Comparison of ENCODE assay signal across 14 cellular contexts in the genomic region with DNA sequence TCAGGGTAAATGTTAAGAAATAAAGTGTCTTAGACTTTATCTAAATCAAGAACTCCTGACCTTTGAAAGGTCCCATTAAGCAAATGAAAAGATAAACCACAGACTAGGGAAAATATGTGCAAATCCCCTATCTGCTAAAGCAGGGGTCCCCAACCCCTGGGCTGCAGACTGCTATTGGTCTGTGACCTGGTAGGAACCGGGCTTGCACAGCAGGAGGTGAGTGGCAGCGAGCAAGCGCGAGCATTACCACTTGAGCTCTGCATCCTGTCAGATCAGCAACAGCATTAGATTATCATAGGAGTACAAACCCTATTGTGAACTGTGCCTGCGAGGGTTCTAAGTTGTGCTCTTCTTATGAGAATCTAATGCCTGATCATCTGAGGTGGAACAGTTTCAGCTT.
"Had no signal": no experiment of that assay in that cellular context is flagged by ENCODE, and none has a peak within 500 bp of the region (broad histone marks: within the 10 kb centered on the region; RNA-seq: fewer than 3 reads in every experiment).

No MANE protein-coding gene starts in this region.

- H3K9me3 ChIP-seq: right lobe of liver, tibial artery had no signal

- ATAC-seq: left cardiac atrium; right lobe of liver; stimulated activated memory B cell treated with anti-CD40 and anti-IgM and Interleukin-4, amounts not matched to agents 10 μg/mL and 1 μg/mL and 100 μg/mL, for 72 hours had no signal

- H3K36me3 ChIP-seq: right lobe of liver had no signal

- H3K4me1 ChIP-seq: tibial artery had no signal

- H3K27ac ChIP-seq: right lobe of liver, tibial artery had no signal

- H3K27me3 Mint-ChIP-seq: activated CD4-positive, alpha-beta memory T cell treated with anti-CD3 and anti-CD28 coated beads for 36 hours; naive B cell; stimulated activated memory B cell treated with anti-CD40 and anti-IgM and Interleukin-4, amounts not matched to agents 10 μg/mL and 1 μg/mL and 100 μg/mL, for 72 hours had no signal

- H3K9me3 Mint-ChIP-seq: activated CD4-positive, alpha-beta memory T cell treated with anti-CD3 and anti-CD28 coated beads for 36 hours; naive B cell; stimulated activated memory B cell treated with anti-CD40 and anti-IgM and Interleukin-4, amounts not matched to agents 10 μg/mL and 1 μg/mL and 100 μg/mL, for 72 hours had no signal

- H3K4me1 Mint-ChIP-seq: immature natural killer cell; naive B cell; stimulated activated memory B cell treated with anti-CD40 and anti-IgM and Interleukin-4, amounts not matched to agents 10 μg/mL and 1 μg/mL and 100 μg/mL, for 72 hours had no signal

- H3K27ac Mint-ChIP-seq: activated CD4-positive, alpha-beta memory T cell treated with anti-CD3 and anti-CD28 coated beads for 36 hours; immature natural killer cell; naive B cell; stimulated activated memory B cell treated with anti-CD40 and anti-IgM and Interleukin-4, amounts not matched to agents 10 μg/mL and 1 μg/mL and 100 μg/mL, for 72 hours had no signal

- DNase-seq: activated CD4-positive, alpha-beta memory T cell treated with anti-CD3 and anti-CD28 coated beads for 36 hours; activated gamma-delta T cell treated with Interleukin-2 at 50 U/mL for 16 hours; activated T-cell treated with anti-CD3 and anti-CD28 coated beads, Interleukin-2, amount 50 U/mL, for 48 hours; effector CD4-positive, alpha-beta T cell; immature natural killer cell; left cardiac atrium; naive B cell; posterior cingulate gyrus; right lobe of liver; stimulated activated CD4-positive, alpha-beta T cell treated with anti-CD3 and anti-CD28 coated beads, Interleukin-1b, Interleukin-23, amount 100 ng/mL, for 48 hours; SW 1271; tibial artery had no signal

- H3K36me3 Mint-ChIP-seq: activated CD4-positive, alpha-beta memory T cell treated with anti-CD3 and anti-CD28 coated beads for 36 hours; immature natural killer cell; naive B cell; stimulated activated memory B cell treated with anti-CD40 and anti-IgM and Interleukin-4, amounts not matched to agents 10 μg/mL and 1 μg/mL and 100 μg/mL, for 72 hours had no signal

- H3K4me3 Mint-ChIP-seq: activated CD4-positive, alpha-beta memory T cell treated with anti-CD3 and anti-CD28 coated beads for 36 hours; immature natural killer cell; naive B cell; stimulated activated memory B cell treated with anti-CD40 and anti-IgM and Interleukin-4, amounts not matched to agents 10 μg/mL and 1 μg/mL and 100 μg/mL, for 72 hours had no signal

- H3K27me3 ChIP-seq: right lobe of liver, tibial artery had no signal

- H3K4me3 ChIP-seq: lung, right lobe of liver, tibial artery had no signal
